In genomic region chr11:118786657-118787056, GRCh38 we compare ENCODE assay signal across 9 cellular contexts. TPM values are rescaled to one million over a fixed set of nuclear protein-coding genes. Genes with fewer than 3 reads are reported as not detected.
DNase-seq lines count a peak whose midpoint lies in the region; TF ChIP-seq lines count a peak whose summit lies in the region.
"Had no signal": no experiment of that assay in that cellular context is flagged by ENCODE, and none has a peak within 500 bp of the region (broad histone marks: within the 10 kb centered on the region; RNA-seq: fewer than 3 reads in every experiment).

No MANE protein-coding gene starts in this region.

- peak overlapping the region; percentile 89 for H3K27ac Mint-ChIP-seq in activated T-cell treated with anti-CD3 and anti-CD28 coated beads, Interleukin-2, amount 50 U/mL, for 24 hours

- H3K36me3 ChIP-seq in spleen, result peaks cover 0 to 53% (median 28%) of the 10 kb centered on the region in 6 donors

- CTCF ChIA-PET in RWPE1 (lab: Yijun Ruan, JAX), result no interaction called here

- peak overlapping the region; percentile 71 for H3K4me3 Mint-ChIP-seq in activated T-cell treated with anti-CD3 and anti-CD28 coated beads, Interleukin-2, amount 50 U/mL, for 24 hours

- TF ChIP-seq CTCF in RWPE1 (conservative IDR thresholded peaks at IDR 0.05; ENCODE audit: low read depth), result no peak
- TF ChIP-seq CTCF in spleen (IDR thresholded peaks at IDR 0.05 in 8 of 11, conservative IDR thresholded peaks at IDR 0.05 in 3 of 11), result no peak

- no peak for TF ChIP-seq POLR2A in spleen (IDR thresholded peaks at IDR 0.05)

- H3K4me1 ChIP-seq in spleen, result peaks cover 57 to 81% (median 75%) of the 10 kb centered on the region in 6 donors

- 39 to 59% (median 50%) methylated on average over 2 of the region's 2 CpGs for WGBS in spleen, 5 donors

- POLR2A ChIA-PET in RWPE1 (lab: Yijun Ruan, JAX; ENCODE audit: low non-redundant PET), result no interaction called here

- peak overlapping the region in 2 of 8 donors; percentile 12 to 98 for H3K4me3 ChIP-seq in spleen

- no peaks in the 10 kb centered on the region for H3K9me3 Mint-ChIP-seq in activated T-cell treated with anti-CD3 and anti-CD28 coated beads, Interleukin-2, amount 50 U/mL, for 24 hours

- H3K9me3 ChIP-seq in spleen, result no peaks in the 10 kb centered on the region

- DNase-seq in activated T-cell treated with anti-CD3 and anti-CD28 coated beads, Interleukin-2, amount 50 U/mL, for 24 hours, result no peak
- no peak for DNase-seq in activated T-cell treated with anti-CD3 and anti-CD28 coated beads, Interleukin-2, amount 50 U/mL, for 1 hour
- DNase-seq in RWPE1 (ENCODE audit: low spot score), result no peak
- no peak for DNase-seq in epithelial cell of prostate (ENCODE audit: low read depth, low spot score)
- no peak for DNase-seq in spleen
- DNase-seq in SIG-M5 (lab: John Stamatoyannopoulos, UW), result no peak
- no peak for DNase-seq in stimulated activated CD8-positive, alpha-beta memory T cell treated with anti-CD3 and anti-CD28 coated beads, Interleukin-4, amount 100 ng/mL, for 48 hours
- no peak for DNase-seq in HuH-7.5 (ENCODE audit: low spot score)
- DNase-seq: EL had no signal

- H3K27ac ChIP-seq in RWPE1 (peak overlapping the region; percentile 57), epithelial cell of prostate (peak overlapping the region; percentile 23), spleen (peak overlapping the region in 7 of 8 donors; percentile 5 to 100 (median 40))

- intact Hi-C loops in spleen (cut with DNase I; ENCODE audit: low total_unique reads), result loop anchor here (10.0 kb wide), 1 partner anchor 92 kb away; no protein-coding TSS in a partner anchor

- no peaks in the 10 kb centered on the region for H3K27me3 Mint-ChIP-seq in activated T-cell treated with anti-CD3 and anti-CD28 coated beads, Interleukin-2, amount 50 U/mL, for 24 hours

- peaks cover 86% of the 10 kb centered on the region for H3K36me3 Mint-ChIP-seq in activated T-cell treated with anti-CD3 and anti-CD28 coated beads, Interleukin-2, amount 50 U/mL, for 24 hours (ENCODE audit: low read depth)

- peaks cover 47% of the 10 kb centered on the region for H3K4me1 Mint-ChIP-seq in activated T-cell treated with anti-CD3 and anti-CD28 coated beads, Interleukin-2, amount 50 U/mL, for 24 hours (ENCODE audit: low read depth)

- H3K27me3 ChIP-seq in spleen (replicated peaks in 1 of 7), result no peaks in the 10 kb centered on the region

RNA-seq across cellular contexts. Expression of gene DDX6, which starts 4.3 kb away (rescaled TPM):
- total RNA-seq in spleen, result 100 to 1,000 TPM; 146 to 206 (median 179) TPM
- 10 to 100 TPM; 36.3 to 42.1 (median 36.9) TPM for polyA plus RNA-seq in spleen
